In the genomic region with DNA sequence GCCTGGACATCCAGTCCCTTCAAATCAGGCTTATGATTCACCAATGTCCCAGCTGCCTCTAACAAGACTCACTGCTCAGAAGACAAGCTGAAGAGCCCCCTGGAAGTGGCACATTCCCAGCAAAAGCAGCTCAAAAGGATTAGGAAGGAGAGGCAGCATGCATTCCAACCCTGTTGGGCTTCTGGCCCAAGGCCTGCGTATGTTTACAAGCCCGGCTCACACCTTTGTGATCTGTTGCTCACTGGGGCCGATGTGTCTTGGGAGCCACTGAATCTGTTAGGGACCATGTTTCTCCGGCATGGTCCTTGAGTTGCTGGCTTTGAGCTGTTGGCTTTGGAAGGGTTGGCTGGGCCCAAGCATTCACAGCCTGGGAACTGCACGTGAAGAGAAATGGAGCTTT, we compare ENCODE assay signal across 16 cellular contexts.
A peak's percentile ranks its signal among the peaks of the same experiment; 100 is the strongest.
DNase-seq lines count a peak whose midpoint lies in the region; TF ChIP-seq lines count a peak whose summit lies in the region.
"Had no signal": no experiment of that assay in that cellular context is flagged by ENCODE, and none has a peak within 500 bp of the region (broad histone marks: within the 10 kb centered on the region; RNA-seq: fewer than 3 reads in every experiment).

No MANE protein-coding gene starts in this region.

- H2BK5ac ChIP-seq in neuronal stem cell (ENCODE audit: low read length) = no peak overlapping the region

- H3K9me3 Mint-ChIP-seq in endodermal cell = no peaks in the 10 kb centered on the region
- H3K9me3 Mint-ChIP-seq: H9 had no signal

- H3K27ac Mint-ChIP-seq in endodermal cell = peak overlapping the region; percentile 62
- H3K27ac Mint-ChIP-seq: CD14-positive monocyte; CD4-positive, alpha-beta memory T cell; GM23338; H9 had no signal

- peak overlapping the region; percentile 85 for H3K4me2 ChIP-seq in BLaER1
- no peak overlapping the region for H3K4me2 ChIP-seq in neuronal stem cell (ENCODE audit: insufficient read depth, low read length, poor library complexity, severe bottlenecking)
- H3K4me2 ChIP-seq: GM23338 had no signal

- no peak overlapping the region for H3K27ac ChIP-seq in BLaER1
- no peak overlapping the region for H3K27ac ChIP-seq in endodermal cell (ENCODE audit: low read depth, low read length)
- no peak overlapping the region for H3K27ac ChIP-seq in neuronal stem cell (replicated peaks; ENCODE audit: low read length)

- H2AK5ac ChIP-seq in neuronal stem cell (ENCODE audit: low read depth, low read length) = no peak overlapping the region

- H3K4me3 Mint-ChIP-seq in endodermal cell = no peak overlapping the region
- H3K4me3 Mint-ChIP-seq: CD14-positive monocyte; CD4-positive, alpha-beta memory T cell; GM23338; H9 had no signal

- H3K14ac ChIP-seq in neuronal stem cell (ENCODE audit: low read length) = no peak overlapping the region

- no peak overlapping the region for H2BK12ac ChIP-seq in neuronal stem cell (ENCODE audit: low read length)

- H2BK120ac ChIP-seq in neuronal stem cell (ENCODE audit: low read depth, low read length) = no peak overlapping the region

- no peaks in the 10 kb centered on the region for H3K79me1 ChIP-seq in neuronal stem cell (ENCODE audit: low read depth, low read length)

- no peaks in the 10 kb centered on the region for H3K36me3 Mint-ChIP-seq in endodermal cell (ENCODE audit: low read depth)
- H3K36me3 Mint-ChIP-seq: CD14-positive monocyte; CD4-positive, alpha-beta memory T cell had no signal

- H3K4me3 ChIP-seq in BLaER1 (no peak overlapping the region), endodermal cell (ENCODE audit: low read length) (no peak overlapping the region), neuronal stem cell (ENCODE audit: low read length in 2 of 2) (no peak overlapping the region)
- H3K4me3 ChIP-seq: GM23338 had no signal

- no peak overlapping the region for H2AFZ ChIP-seq in neuronal stem cell (ENCODE audit: low read length)
- H2AFZ ChIP-seq: GM23338 had no signal

- no peak for TF ChIP-seq CTCF in endodermal cell (conservative IDR thresholded peaks at IDR 0.05)

- H3K27me3 Mint-ChIP-seq in endodermal cell (ENCODE audit: insufficient read depth) = no peaks in the 10 kb centered on the region

- H3K4me1 ChIP-seq in BLaER1 (peaks cover 45% of the 10 kb centered on the region), endodermal cell (ENCODE audit: control insufficient read depth, insufficient read depth, low read length) (no peaks in the 10 kb centered on the region), neuronal stem cell (ENCODE audit: control insufficient read depth in 2 of 2, insufficient read depth in 1 of 2, low read depth in 1 of 2, low read length in 2 of 2) (peaks cover 4 to 13% of the 10 kb centered on the region in 2 donors)
- H3K4me1 ChIP-seq: BE2C had no signal

- H3K4ac ChIP-seq in neuronal stem cell (ENCODE audit: low read length) = no peak overlapping the region

- H4K8ac ChIP-seq in neuronal stem cell (ENCODE audit: low read depth, low read length) = no peak overlapping the region

- DNase-seq in ELF-1 (ENCODE audit: low read depth, low spot score) (peak; percentile 58), endodermal cell (peak; percentile 74), neuronal stem cell (ENCODE audit: low spot score) (no peak), AG20443 (ENCODE audit: low spot score) (no peak), NCI-H69 (lab: John Stamatoyannopoulos, UW) (no peak), NCI-H510A (lab: John Stamatoyannopoulos, UW) (no peak)
- DNase-seq: BE2C; CD4-positive, alpha-beta memory T cell; DMS153; DMS79; GF-D8; H9; IMR-90 had no signal

- H3K27me3 ChIP-seq in BLaER1 (no peaks in the 10 kb centered on the region), endodermal cell (ENCODE audit: control insufficient read depth, insufficient read depth, low read length, poor library complexity, severe bottlenecking) (no peaks in the 10 kb centered on the region), neuronal stem cell (ENCODE audit: control insufficient read depth in 3 of 3, insufficient read depth in 3 of 3, low read depth in 1 of 3, low read length in 3 of 3) (peaks cover 0 to 7% (median 0%) of the 10 kb centered on the region in 3 experiments)
- H3K27me3 ChIP-seq: BE2C had no signal

- H4K91ac ChIP-seq in neuronal stem cell (ENCODE audit: low read depth, low read length, poor library complexity) = no peak overlapping the region

- no peak overlapping the region for H2BK15ac ChIP-seq in neuronal stem cell (ENCODE audit: low read length)

- H3K36me3 ChIP-seq in BLaER1 (no peaks in the 10 kb centered on the region), endodermal cell (ENCODE audit: control insufficient read depth, insufficient read depth, low read length) (no peaks in the 10 kb centered on the region), neuronal stem cell (replicated peaks in 1 of 2; ENCODE audit: control insufficient read depth in 2 of 2, insufficient read depth in 2 of 2, low read length in 2 of 2) (no peaks in the 10 kb centered on the region)
- H3K36me3 ChIP-seq: BE2C had no signal

- H3K4me1 Mint-ChIP-seq in endodermal cell = peaks cover 9% of the 10 kb centered on the region
- H3K4me1 Mint-ChIP-seq: CD4-positive, alpha-beta memory T cell had no signal

- WGBS in endodermal cell (ENCODE audit: insufficient coverage in 1 of 2, insufficient read length in 1 of 2), 2 experiments = 75 to 90% methylated on average over 5 of the region's 5 CpGs
- WGBS in neuronal stem cell (ENCODE audit: extremely low coverage in 2 of 2, insufficient read length in 2 of 2, insufficient replicate concordance in 1 of 2), 2 donors = no CpG with 5 or more reads among the region's 5 CpGs

- H3K23ac ChIP-seq in neuronal stem cell (ENCODE audit: low read depth, low read length, poor library complexity) = no peak overlapping the region

- H3K9me3 ChIP-seq in BLaER1 (no peaks in the 10 kb centered on the region), endodermal cell (ENCODE audit: control insufficient read depth, low read length) (no peaks in the 10 kb centered on the region), neuronal stem cell (replicated peaks in 1 of 2; ENCODE audit: control insufficient read depth in 2 of 2, insufficient read depth in 1 of 2, low read depth in 1 of 2, low read length in 2 of 2) (no peaks in the 10 kb centered on the region)
- H3K9me3 ChIP-seq: BE2C had no signal

- H4K20me1 ChIP-seq in BLaER1 = no peaks in the 10 kb centered on the region

- H3K18ac ChIP-seq in neuronal stem cell (ENCODE audit: low read length) = peak overlapping the region; percentile 6

- H3K9ac ChIP-seq in BLaER1 = no peak overlapping the region
- H3K9ac ChIP-seq in endodermal cell (ENCODE audit: extremely low read depth, low read length, poor library complexity, severe bottlenecking) = no peak overlapping the region
- no peak overlapping the region for H3K9ac ChIP-seq in neuronal stem cell (ENCODE audit: low read depth, low read length, poor library complexity)

Comparison
In these comparisons a context has a peak if more than half of its experiments do, and no peak if none do; other contexts are left out.
1. DNase-seq: peak in ELF-1 (single experiment) and endodermal cell (single experiment); none in neuronal stem cell (single experiment), AG20443 (single experiment), NCI-H69 (single experiment) and NCI-H510A (single experiment).